In genomic region chr7:105738133-105738532, GRCh38 we compare ENCODE assay signal across 2 cellular contexts.
TF ChIP-seq lines count a peak whose summit lies in the region.

No MANE protein-coding gene starts in this region.

TF ChIP-seq in SK-N-SH, 30 proteins besides CTCF, POLR2A, EP300 and RAD21:
- no peak for TF ChIP-seq FOXM1 (IDR thresholded peaks at IDR 0.05; ENCODE audit: low read depth)
- TF ChIP-seq GABPA (IDR thresholded peaks at IDR 0.05; ENCODE audit: low read depth): no peak
- TF ChIP-seq RXRA (IDR thresholded peaks at IDR 0.05; ENCODE audit: borderline replicate concordance, low read depth): no peak
- no peak for TF ChIP-seq PBX3 (IDR thresholded peaks at IDR 0.05)
- no peak for TF ChIP-seq TAF1 (IDR thresholded peaks at IDR 0.05; ENCODE audit: borderline replicate concordance, low read depth, low read length)
- TF ChIP-seq CHD2 (IDR thresholded peaks at IDR 0.05; ENCODE audit: low read length, partially characterized antibody): no peak
- TF ChIP-seq MAX (IDR thresholded peaks at IDR 0.05; ENCODE audit: low read depth): no peak
- no peak for TF ChIP-seq TCF12 (IDR thresholded peaks at IDR 0.05)
TF ChIP-seq in SK-N-SH: peak in this region for 0.

TF ChIP-seq in SK-N-SH treated with all-trans-retinoic acid at 6 μM for 48 hours, 23 proteins besides CTCF, POLR2A, EP300 and RAD21:
- TF ChIP-seq TSHZ2 (CRISPR knock-in tag; IDR thresholded peaks at IDR 0.05): no peak
- TF ChIP-seq ZC3H10 (CRISPR knock-in tag; IDR thresholded peaks at IDR 0.05): no peak
- TF ChIP-seq ZFP3 (CRISPR knock-in tag; IDR thresholded peaks at IDR 0.05): no peak
- TF ChIP-seq ZNF8 (CRISPR knock-in tag; IDR thresholded peaks at IDR 0.05): no peak
- no peak for TF ChIP-seq ZFP30 (CRISPR knock-in tag; IDR thresholded peaks at IDR 0.05)
- no peak for TF ChIP-seq CREB5 (CRISPR knock-in tag; IDR thresholded peaks at IDR 0.05; ENCODE audit: low read depth)
- TF ChIP-seq TCF4 (CRISPR knock-in tag; IDR thresholded peaks at IDR 0.05; ENCODE audit: borderline replicate concordance): no peak
- no peak for TF ChIP-seq OSR1 (CRISPR knock-in tag; IDR thresholded peaks at IDR 0.05)
- TF ChIP-seq ZNF565 (CRISPR knock-in tag; conservative IDR thresholded peaks at IDR 0.05; ENCODE audit: low read depth): no peak
- TF ChIP-seq ZNF70 (CRISPR knock-in tag; IDR thresholded peaks at IDR 0.05): no peak
- TF ChIP-seq CSDC2 (CRISPR knock-in tag; IDR thresholded peaks at IDR 0.05): no peak
- no peak for TF ChIP-seq TOX (CRISPR knock-in tag; IDR thresholded peaks at IDR 0.05; ENCODE audit: borderline replicate concordance)
- no peak for TF ChIP-seq CSRNP3 (CRISPR knock-in tag; IDR thresholded peaks at IDR 0.05)
- TF ChIP-seq ESRRG (CRISPR knock-in tag; IDR thresholded peaks at IDR 0.05): no peak
- no peak for TF ChIP-seq SNAI2 (CRISPR knock-in tag; IDR thresholded peaks at IDR 0.05)
- no peak for TF ChIP-seq ISL1 (CRISPR knock-in tag; IDR thresholded peaks at IDR 0.05)
- TF ChIP-seq ARNTL (CRISPR knock-in tag; IDR thresholded peaks at IDR 0.05; ENCODE audit: borderline replicate concordance, low read depth): no peak
- TF ChIP-seq POU6F1 (CRISPR knock-in tag; IDR thresholded peaks at IDR 0.05; ENCODE audit: borderline replicate concordance, low read depth): no peak
